In the genomic region with DNA sequence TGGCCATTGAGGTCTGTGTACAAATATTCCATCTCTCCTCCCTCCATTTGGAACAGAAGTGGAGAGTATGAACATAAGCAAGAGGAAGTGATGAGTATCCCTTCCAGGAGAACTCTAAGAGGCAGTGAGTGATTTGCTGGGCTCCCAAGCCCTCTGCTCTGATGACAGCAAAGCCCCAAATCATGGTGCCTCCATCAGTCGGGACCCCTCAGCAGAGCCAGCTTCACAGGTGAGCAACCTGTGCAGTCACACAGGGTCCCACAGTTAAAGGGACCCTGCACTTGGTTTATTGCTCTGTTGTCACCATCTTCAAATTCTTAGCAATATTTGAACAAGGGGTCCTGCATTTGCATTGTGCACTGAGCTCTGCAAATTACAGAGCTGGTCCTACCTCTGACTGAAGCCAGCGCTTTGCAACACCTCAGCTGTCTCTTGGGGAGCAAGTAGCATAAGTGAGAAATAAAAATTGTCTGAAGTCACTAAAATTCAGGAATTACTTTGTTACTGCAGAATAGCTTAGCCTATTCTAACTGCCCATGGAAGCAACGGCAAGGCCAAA, we compare ENCODE assay signal across 20 cellular contexts.
DNase-seq lines count a peak whose midpoint lies in the region; ATAC-seq and TF ChIP-seq lines count a peak whose summit lies in the region.
"Had no signal": no experiment of that assay in that cellular context is flagged by ENCODE, and none has a peak within 500 bp of the region (broad histone marks: within the 10 kb centered on the region; RNA-seq: fewer than 3 reads in every experiment).

No MANE protein-coding gene starts in this region.

- H3K9me3 Mint-ChIP-seq in osteocyte (ENCODE audit: unreplicated experiment) = no peaks in the 10 kb centered on the region
- no peaks in the 10 kb centered on the region for H3K9me3 Mint-ChIP-seq in activated naive CD8-positive, alpha-beta T cell treated with anti-CD3 and anti-CD28 coated beads, Interleukin-2, amount 50 U/mL, for 24 hours
- H3K9me3 Mint-ChIP-seq: CD8-positive, alpha-beta T cell; HFFc6 had no signal

- H3K4me3 ChIP-seq in right atrium auricular region (no peak overlapping the region), heart left ventricle (no peak overlapping the region)
- H3K4me3 ChIP-seq: BLaER1, HAP-1 had no signal

- no peaks in the 10 kb centered on the region for H3K36me3 ChIP-seq in right atrium auricular region
- H3K36me3 ChIP-seq in heart left ventricle = no peaks in the 10 kb centered on the region
- H3K36me3 ChIP-seq: BLaER1, HAP-1 had no signal

- no peak overlapping the region for H3K27ac Mint-ChIP-seq in osteocyte (ENCODE audit: unreplicated experiment)
- no peak overlapping the region for H3K27ac Mint-ChIP-seq in activated naive CD8-positive, alpha-beta T cell treated with anti-CD3 and anti-CD28 coated beads, Interleukin-2, amount 50 U/mL, for 24 hours
- H3K27ac Mint-ChIP-seq: B cell; CD4-positive, CD25-positive, alpha-beta regulatory T cell; CD8-positive, alpha-beta T cell; HFFc6 had no signal

- ATAC-seq in heart left ventricle = no peak
- no peak for ATAC-seq in activated naive CD8-positive, alpha-beta T cell treated with anti-CD3 and anti-CD28 coated beads, Interleukin-2, amount 50 U/mL, for 24 hours
- ATAC-seq in HG03520 (IDR thresholded peaks at IDR 0.05; ENCODE audit: unreplicated experiment) = no peak
- no peak for ATAC-seq in HG02840 (IDR thresholded peaks at IDR 0.05; ENCODE audit: low FRiP score, unreplicated experiment)
- ATAC-seq: CD8-positive, alpha-beta T cell had no signal

- H3K4me1 ChIP-seq in right atrium auricular region = no peaks in the 10 kb centered on the region
- H3K4me1 ChIP-seq in heart left ventricle = peaks cover 0 to 8% (median 0%) of the 10 kb centered on the region in 12 donors
- H3K4me1 ChIP-seq: BLaER1, Caco-2, HAP-1 had no signal

- no peaks in the 10 kb centered on the region for H3K36me3 Mint-ChIP-seq in osteocyte (ENCODE audit: unreplicated experiment)
- H3K36me3 Mint-ChIP-seq in activated naive CD8-positive, alpha-beta T cell treated with anti-CD3 and anti-CD28 coated beads, Interleukin-2, amount 50 U/mL, for 24 hours (ENCODE audit: low read depth) = no peaks in the 10 kb centered on the region
- H3K36me3 Mint-ChIP-seq: CD4-positive, CD25-positive, alpha-beta regulatory T cell; CD8-positive, alpha-beta T cell had no signal

- 58 to 69% (median 61%) methylated on average over 3 of the region's 3 CpGs for WGBS in heart left ventricle, 4 donors

- DNase-seq in right atrium auricular region (ENCODE audit: low spot score) = peak; percentile 13
- no peak for DNase-seq in heart left ventricle
- DNase-seq in islet precursor cell = peak; percentile 15
- DNase-seq in osteocyte (ENCODE audit: extremely low spot score, unreplicated experiment) = peak; percentile 57
- no peak for DNase-seq in activated naive CD8-positive, alpha-beta T cell treated with anti-CD3 and anti-CD28 coated beads, Interleukin-2, amount 50 U/mL, for 24 hours
- DNase-seq in activated effector memory CD4-positive, alpha-beta T cell treated with anti-CD3 and anti-CD28 coated beads, Interleukin-2, amount 50 U/mL, for 16 hours = no peak
- DNase-seq: Caco-2; CD4-positive, CD25-positive, alpha-beta regulatory T cell; CD8-positive, alpha-beta T cell; DMS153; DND-41; GOT3; HFFc6 had no signal

- H3K9me3 ChIP-seq in right atrium auricular region = no peaks in the 10 kb centered on the region
- peaks cover 0 to 6% (median 0%) of the 10 kb centered on the region in 12 donors for H3K9me3 ChIP-seq in heart left ventricle
- H3K9me3 ChIP-seq: Caco-2, HAP-1 had no signal

- no peak overlapping the region for H3K27ac ChIP-seq in right atrium auricular region
- no peak overlapping the region for H3K27ac ChIP-seq in heart left ventricle
- H3K27ac ChIP-seq: 22Rv1, BLaER1, C4-2B had no signal

- TF ChIP-seq POLR2A in heart left ventricle (IDR thresholded peaks at IDR 0.05) = no peak

- intact Hi-C loops in heart left ventricle (cut with DNase I) = loop anchor here in 2 of 10 donors (10.0 kb wide), 1 partner anchor 580 kb away; no protein-coding TSS in a partner anchor

- no peaks in the 10 kb centered on the region for H3K27me3 Mint-ChIP-seq in osteocyte (ENCODE audit: unreplicated experiment)
- peaks cover 13% of the 10 kb centered on the region for H3K27me3 Mint-ChIP-seq in activated naive CD8-positive, alpha-beta T cell treated with anti-CD3 and anti-CD28 coated beads, Interleukin-2, amount 50 U/mL, for 24 hours

- TF ChIP-seq CTCF in right atrium auricular region (IDR thresholded peaks at IDR 0.05) (no peak), heart left ventricle (IDR thresholded peaks at IDR 0.05) (no peak), osteocyte (IDR thresholded peaks at IDR 0.05) (no peak)

- H3K27me3 ChIP-seq in right atrium auricular region (no peaks in the 10 kb centered on the region), heart left ventricle (peaks cover 0 to 19% (median 9%) of the 10 kb centered on the region in 9 donors)
- H3K27me3 ChIP-seq: BLaER1 had no signal

- peaks cover 21% of the 10 kb centered on the region for H3K4me1 Mint-ChIP-seq in osteocyte (ENCODE audit: unreplicated experiment)
- no peaks in the 10 kb centered on the region for H3K4me1 Mint-ChIP-seq in activated naive CD8-positive, alpha-beta T cell treated with anti-CD3 and anti-CD28 coated beads, Interleukin-2, amount 50 U/mL, for 24 hours
- H3K4me1 Mint-ChIP-seq: B cell; CD4-positive, CD25-positive, alpha-beta regulatory T cell had no signal

- no peak overlapping the region for H3K4me3 Mint-ChIP-seq in osteocyte (ENCODE audit: unreplicated experiment)
- no peak overlapping the region for H3K4me3 Mint-ChIP-seq in activated naive CD8-positive, alpha-beta T cell treated with anti-CD3 and anti-CD28 coated beads, Interleukin-2, amount 50 U/mL, for 24 hours
- H3K4me3 Mint-ChIP-seq: B cell; CD4-positive, CD25-positive, alpha-beta regulatory T cell; CD8-positive, alpha-beta T cell; HFFc6 had no signal

Comparison
In these comparisons a context has a peak if more than half of its experiments do, and no peak if none do; other contexts are left out.
1. DNase-seq: peak in right atrium auricular region (single experiment), islet precursor cell (single experiment) and osteocyte (single experiment); none in heart left ventricle (0 of 5), activated naive CD8-positive, alpha-beta T cell treated with anti-CD3 and anti-CD28 coated beads, Interleukin-2, amount 50 U/mL, for 24 hours (single experiment) and activated effector memory CD4-positive, alpha-beta T cell treated with anti-CD3 and anti-CD28 coated beads, Interleukin-2, amount 50 U/mL, for 16 hours (single experiment).